1 cellular context compared by ENCODE assay signal in genomic region chr2:240786871-240787311, GRCh38.
TF ChIP-seq lines count a peak whose summit lies in the region.

No MANE protein-coding gene starts in this region.

TF ChIP-seq in HepG2, 621 proteins besides CTCF, POLR2A, EP300 and RAD21 (continued from another document):
- TF ChIP-seq ETS1 (CRISPR knock-in tag; IDR thresholded peaks at IDR 0.05) (no peak), GRHL1 (CRISPR knock-in tag; conservative IDR thresholded peaks at IDR 0.05) (no peak), SPEN (CRISPR knock-in tag; IDR thresholded peaks at IDR 0.05; ENCODE audit: low read depth) (no peak), ZNF549 (CRISPR knock-in tag; IDR thresholded peaks at IDR 0.05) (no peak), RELA (CRISPR knock-in tag; IDR thresholded peaks at IDR 0.05) (no peak), NFIB (CRISPR knock-in tag; IDR thresholded peaks at IDR 0.05; ENCODE audit: borderline replicate concordance) (no peak), ZBTB38 (CRISPR knock-in tag; IDR thresholded peaks at IDR 0.05) (no peak), NFYC (CRISPR knock-in tag; IDR thresholded peaks at IDR 0.05) (no peak), ZNF773 (CRISPR knock-in tag; IDR thresholded peaks at IDR 0.05; ENCODE audit: borderline replicate concordance) (no peak), GATA4 (IDR thresholded peaks at IDR 0.05; ENCODE audit: borderline replicate concordance, low read depth) (no peak)
- TF ChIP-seq, protein P1, sequence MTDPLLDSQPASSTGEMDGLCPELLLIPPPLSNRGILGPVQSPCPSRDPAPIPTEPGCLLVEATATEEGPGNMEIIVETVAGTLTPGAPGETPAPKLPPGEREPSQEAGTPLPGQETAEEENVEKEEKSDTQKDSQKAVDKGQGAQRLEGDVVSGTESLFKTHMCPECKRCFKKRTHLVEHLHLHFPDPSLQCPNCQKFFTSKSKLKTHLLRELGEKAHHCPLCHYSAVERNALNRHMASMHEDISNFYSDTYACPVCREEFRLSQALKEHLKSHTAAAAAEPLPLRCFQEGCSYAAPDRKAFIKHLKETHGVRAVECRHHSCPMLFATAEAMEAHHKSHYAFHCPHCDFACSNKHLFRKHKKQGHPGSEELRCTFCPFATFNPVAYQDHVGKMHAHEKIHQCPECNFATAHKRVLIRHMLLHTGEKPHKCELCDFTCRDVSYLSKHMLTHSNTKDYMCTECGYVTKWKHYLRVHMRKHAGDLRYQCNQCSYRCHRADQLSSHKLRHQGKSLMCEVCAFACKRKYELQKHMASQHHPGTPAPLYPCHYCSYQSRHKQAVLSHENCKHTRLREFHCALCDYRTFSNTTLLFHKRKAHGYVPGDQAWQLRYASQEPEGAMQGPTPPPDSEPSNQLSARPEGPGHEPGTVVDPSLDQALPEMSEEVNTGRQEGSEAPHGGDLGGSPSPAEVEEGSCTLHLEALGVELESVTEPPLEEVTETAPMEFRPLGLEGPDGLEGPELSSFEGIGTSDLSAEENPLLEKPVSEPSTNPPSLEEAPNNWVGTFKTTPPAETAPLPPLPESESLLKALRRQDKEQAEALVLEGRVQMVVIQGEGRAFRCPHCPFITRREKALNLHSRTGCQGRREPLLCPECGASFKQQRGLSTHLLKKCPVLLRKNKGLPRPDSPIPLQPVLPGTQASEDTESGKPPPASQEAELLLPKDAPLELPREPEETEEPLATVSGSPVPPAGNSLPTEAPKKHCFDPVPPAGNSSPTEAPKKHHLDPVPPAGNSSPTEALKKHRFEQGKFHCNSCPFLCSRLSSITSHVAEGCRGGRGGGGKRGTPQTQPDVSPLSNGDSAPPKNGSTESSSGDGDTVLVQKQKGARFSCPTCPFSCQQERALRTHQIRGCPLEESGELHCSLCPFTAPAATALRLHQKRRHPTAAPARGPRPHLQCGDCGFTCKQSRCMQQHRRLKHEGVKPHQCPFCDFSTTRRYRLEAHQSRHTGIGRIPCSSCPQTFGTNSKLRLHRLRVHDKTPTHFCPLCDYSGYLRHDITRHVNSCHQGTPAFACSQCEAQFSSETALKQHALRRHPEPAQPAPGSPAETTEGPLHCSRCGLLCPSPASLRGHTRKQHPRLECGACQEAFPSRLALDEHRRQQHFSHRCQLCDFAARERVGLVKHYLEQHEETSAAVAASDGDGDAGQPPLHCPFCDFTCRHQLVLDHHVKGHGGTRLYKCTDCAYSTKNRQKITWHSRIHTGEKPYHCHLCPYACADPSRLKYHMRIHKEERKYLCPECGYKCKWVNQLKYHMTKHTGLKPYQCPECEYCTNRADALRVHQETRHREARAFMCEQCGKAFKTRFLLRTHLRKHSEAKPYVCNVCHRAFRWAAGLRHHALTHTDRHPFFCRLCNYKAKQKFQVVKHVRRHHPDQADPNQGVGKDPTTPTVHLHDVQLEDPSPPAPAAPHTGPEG (CRISPR knock-in tag; IDR thresholded peaks at IDR 0.05): no peak
